Comparison of ENCODE assay signal across 8 cellular contexts in genomic region chr12:67025543-67026114, GRCh38.
DNase-seq lines count a peak whose midpoint lies in the region; ATAC-seq and TF ChIP-seq lines count a peak whose summit lies in the region.

No MANE protein-coding gene starts in this region.

- 47% methylated on average over 7 of the region's 7 CpGs for WGBS in esophagus muscularis mucosa

- H3K27me3 Mint-ChIP-seq in activated CD4-positive, alpha-beta T cell treated with anti-CD3 and anti-CD28 coated beads, Interleukin-2, amount 10 ng/mL, durations not matched to agents 24 days and 14 days, result peaks cover 14% of the 10 kb centered on the region

- H3K27ac ChIP-seq in esophagus muscularis mucosa (replicated peaks in 1 of 4), result no peak overlapping the region

- no peaks in the 10 kb centered on the region for H3K27me3 ChIP-seq in esophagus muscularis mucosa

- no peaks in the 10 kb centered on the region for H3K4me1 Mint-ChIP-seq in activated CD4-positive, alpha-beta T cell treated with anti-CD3 and anti-CD28 coated beads, Interleukin-2, amount 10 ng/mL, durations not matched to agents 24 days and 14 days

- H3K36me3 Mint-ChIP-seq in activated CD4-positive, alpha-beta T cell treated with anti-CD3 and anti-CD28 coated beads, Interleukin-2, amount 10 ng/mL, durations not matched to agents 24 days and 14 days (ENCODE audit: low read depth), result no peaks in the 10 kb centered on the region

- peak; percentile 15 for DNase-seq in A172 (ENCODE audit: low spot score)
- peak; percentile 4 for DNase-seq in GM04504 (ENCODE audit: low read depth)
- DNase-seq in NCI-H2029 treated with DMSO at 0.1 percent for 48 hours (lab: John Stamatoyannopoulos, UW), result peak; percentile 56
- peak; percentile 78 for DNase-seq in activated CD4-positive, alpha-beta T cell treated with anti-CD3 and anti-CD28 coated beads, Interleukin-2, amount 10 ng/mL, durations not matched to agents 24 days and 14 days
- DNase-seq in esophagus muscularis mucosa (ENCODE audit: extremely low spot score), result no peak
- DNase-seq in stimulated activated CD4-positive, alpha-beta T cell treated with anti-CD3 and anti-CD28 coated beads, Interleukin-12 subunit alpha, Interleukin-12 subunit beta, amount 100 ng/mL, for 4 hours, result peak; percentile 50

- TF ChIP-seq POLR2A in esophagus muscularis mucosa (IDR thresholded peaks at IDR 0.05; ENCODE audit: low read depth), result no peak

- no peak overlapping the region for H3K27ac Mint-ChIP-seq in activated CD4-positive, alpha-beta T cell treated with anti-CD3 and anti-CD28 coated beads, Interleukin-2, amount 10 ng/mL, durations not matched to agents 24 days and 14 days

- no peaks in the 10 kb centered on the region for H3K9me3 Mint-ChIP-seq in activated CD4-positive, alpha-beta T cell treated with anti-CD3 and anti-CD28 coated beads, Interleukin-2, amount 10 ng/mL, durations not matched to agents 24 days and 14 days

- no peak for TF ChIP-seq EP300 in esophagus muscularis mucosa (IDR thresholded peaks at IDR 0.05)

- no peak overlapping the region for H3K4me3 ChIP-seq in esophagus muscularis mucosa

- H3K4me1 ChIP-seq in esophagus muscularis mucosa, result no peaks in the 10 kb centered on the region

- TF ChIP-seq CTCF in esophagus muscularis mucosa (IDR thresholded peaks at IDR 0.05), result peak in 2 of 3 experiments; percentile 58 to 79

- ATAC-seq in HG02678 (IDR thresholded peaks at IDR 0.05; ENCODE audit: unreplicated experiment), result peak; percentile 82
- no peak for ATAC-seq in GM18519 (IDR thresholded peaks at IDR 0.05; ENCODE audit: low FRiP score, unreplicated experiment)

- no peak overlapping the region for H3K4me3 Mint-ChIP-seq in activated CD4-positive, alpha-beta T cell treated with anti-CD3 and anti-CD28 coated beads, Interleukin-2, amount 10 ng/mL, durations not matched to agents 24 days and 14 days

- intact Hi-C loops in activated CD4-positive, alpha-beta T cell treated with anti-CD3 and anti-CD28 coated beads, Interleukin-2, amount 10 ng/mL, durations not matched to agents 24 days and 14 days (cut with micrococcal nuclease), result no loop called here
- intact Hi-C loops in esophagus muscularis mucosa (cut with DNase I), result no loop called here

- H3K9me3 ChIP-seq in esophagus muscularis mucosa, result no peaks in the 10 kb centered on the region

- no peaks in the 10 kb centered on the region for H3K36me3 ChIP-seq in esophagus muscularis mucosa
